In genomic region chr9:95506438-95506691, GRCh38 we compare ENCODE assay signal across 8 cellular contexts. TPM values are rescaled to one million over a fixed set of nuclear protein-coding genes. Genes with fewer than 3 reads are reported as not detected.
DNase-seq lines count a peak whose midpoint lies in the region; ATAC-seq and TF ChIP-seq lines count a peak whose summit lies in the region.

No MANE protein-coding gene starts in this region.

- H3K4me1 ChIP-seq in gastrocnemius medialis = peaks cover 27% of the 10 kb centered on the region in 2 donors

- peak; percentile 10 for ATAC-seq in left ventricle myocardium superior
- no peak for ATAC-seq in gastrocnemius medialis
- ATAC-seq in HG02884 (IDR thresholded peaks at IDR 0.05; ENCODE audit: unreplicated experiment) = no peak

- H3K4me1 Mint-ChIP-seq in IgD-negative memory B cell = peaks cover 24 to 39% (median 34%) of the 10 kb centered on the region in 3 donors
- H3K4me1 Mint-ChIP-seq in activated T-helper 1 cell treated with anti-CD3 and anti-CD28 coated beads, Interleukin-12 subunit alpha, Interleukin-12 subunit beta, Interleukin-2, Interleukin-4 antibody, amounts not matched to agents 30 ng/mL and 10 ng/mL and 1 ng/mL, durations not matched to agents 14 hours and 24 hours and 36 hours (ENCODE audit: low read depth) = peaks cover 38% of the 10 kb centered on the region

- H3K4me3 ChIP-seq in AG04449 (ENCODE audit: low read depth, low read length) (peak overlapping the region; percentile 86), GM12875 (ENCODE audit: low read depth, low read length) (peak overlapping the region; percentile 70), gastrocnemius medialis (peak overlapping the region; percentile 76 to 98 (median 87))

- no peaks in the 10 kb centered on the region for H3K36me3 Mint-ChIP-seq in IgD-negative memory B cell
- peaks cover 1% of the 10 kb centered on the region for H3K36me3 Mint-ChIP-seq in activated T-helper 1 cell treated with anti-CD3 and anti-CD28 coated beads, Interleukin-12 subunit alpha, Interleukin-12 subunit beta, Interleukin-2, Interleukin-4 antibody, amounts not matched to agents 30 ng/mL and 10 ng/mL and 1 ng/mL, durations not matched to agents 14 hours and 24 hours and 36 hours (ENCODE audit: low read depth)

- no peak for TF ChIP-seq POLR2A in gastrocnemius medialis (IDR thresholded peaks at IDR 0.05)

- H3K27me3 ChIP-seq in gastrocnemius medialis = no peaks in the 10 kb centered on the region

- H3K27me3 Mint-ChIP-seq in IgD-negative memory B cell = peaks cover 11% of the 10 kb centered on the region
- H3K27me3 Mint-ChIP-seq in activated T-helper 1 cell treated with anti-CD3 and anti-CD28 coated beads, Interleukin-12 subunit alpha, Interleukin-12 subunit beta, Interleukin-2, Interleukin-4 antibody, amounts not matched to agents 30 ng/mL and 10 ng/mL and 1 ng/mL, durations not matched to agents 14 hours and 24 hours and 36 hours (ENCODE audit: insufficient read depth) = peaks cover 56% of the 10 kb centered on the region

- H3K9me3 ChIP-seq in gastrocnemius medialis = no peaks in the 10 kb centered on the region

- CTCF ChIA-PET in AG04449 (lab: Yijun Ruan, JAX) = no interaction called here

- H3K4me3 Mint-ChIP-seq in IgD-negative memory B cell = peak overlapping the region; percentile 91 to 98 (median 96)
- H3K4me3 Mint-ChIP-seq in activated T-helper 1 cell treated with anti-CD3 and anti-CD28 coated beads, Interleukin-12 subunit alpha, Interleukin-12 subunit beta, Interleukin-2, Interleukin-4 antibody, amounts not matched to agents 30 ng/mL and 10 ng/mL and 1 ng/mL, durations not matched to agents 14 hours and 24 hours and 36 hours = peak overlapping the region; percentile 95

- intact Hi-C loops in activated T-helper 1 cell treated with anti-CD3 and anti-CD28 coated beads, Interleukin-12 subunit alpha, Interleukin-12 subunit beta, Interleukin-2, Interleukin-4 antibody, amounts not matched to agents 30 ng/mL and 10 ng/mL and 1 ng/mL, durations not matched to agents 14 hours and 24 hours and 36 hours (cut with micrococcal nuclease) = loop anchor here (5.0 to 10.0 kb wide), 3 partner anchors 322 to 779 kb away; partner anchors contain the start of gene AOPEP
- intact Hi-C loops in left ventricle myocardium superior (cut with micrococcal nuclease) = no loop called here
- intact Hi-C loops in gastrocnemius medialis (cut with DNase I; ENCODE audit: low total_unique reads) = loop anchor here (5.0 to 10.0 kb wide), 3 partner anchors 79 to 502 kb away; no protein-coding TSS in a partner anchor

- peak overlapping the region; percentile 84 to 96 (median 91) for H3K27ac ChIP-seq in gastrocnemius medialis

- no peaks in the 10 kb centered on the region for H3K9me3 Mint-ChIP-seq in IgD-negative memory B cell
- H3K9me3 Mint-ChIP-seq in activated T-helper 1 cell treated with anti-CD3 and anti-CD28 coated beads, Interleukin-12 subunit alpha, Interleukin-12 subunit beta, Interleukin-2, Interleukin-4 antibody, amounts not matched to agents 30 ng/mL and 10 ng/mL and 1 ng/mL, durations not matched to agents 14 hours and 24 hours and 36 hours = no peaks in the 10 kb centered on the region

- in situ Hi-C loops in gastrocnemius medialis (cut with MboI; ENCODE audit: low sequenced_read_pairs in 4 of 4) (loop anchor here (10.0 to 25.0 kb wide), 4 partner anchors 194 to 381 kb away; partner anchors contain the start of genes ERCC6L2 (in 2 of the 4) and FANCC (in 2 of the 4)), G401 (cut with HindIII; ENCODE audit: low sequenced_read_pairs) (no loop called here)

- DNase-seq in AG04449 (ENCODE audit: low read depth, low spot score) (no peak), left ventricle myocardium superior (no peak), gastrocnemius medialis (peak in 1 of 2 donors; percentile 28), G401 (ENCODE audit: low spot score) (no peak)
- DNase-seq in activated T-helper 1 cell treated with anti-CD3 and anti-CD28 coated beads, Interleukin-12 subunit alpha, Interleukin-12 subunit beta, Interleukin-2, Interleukin-4 antibody, amounts not matched to agents 30 ng/mL and 10 ng/mL and 1 ng/mL, durations not matched to agents 14 hours and 24 hours and 36 hours (ENCODE audit: low spot score) = no peak

- TF ChIP-seq CTCF in AG04449 (IDR thresholded peaks at IDR 0.05; ENCODE audit: insufficient read depth, low read length, missing control alignments) (no peak), GM12875 (IDR thresholded peaks at IDR 0.05; ENCODE audit: borderline replicate concordance, insufficient read depth, low read depth, low read length) (no peak), gastrocnemius medialis (IDR thresholded peaks at IDR 0.05 in 4 of 5, conservative IDR thresholded peaks at IDR 0.05 in 1 of 5) (no peak)

- H3K36me3 ChIP-seq in gastrocnemius medialis = no peaks in the 10 kb centered on the region

- peak overlapping the region; percentile 73 to 93 (median 91) for H3K27ac Mint-ChIP-seq in IgD-negative memory B cell
- H3K27ac Mint-ChIP-seq in activated T-helper 1 cell treated with anti-CD3 and anti-CD28 coated beads, Interleukin-12 subunit alpha, Interleukin-12 subunit beta, Interleukin-2, Interleukin-4 antibody, amounts not matched to agents 30 ng/mL and 10 ng/mL and 1 ng/mL, durations not matched to agents 14 hours and 24 hours and 36 hours = peak overlapping the region; percentile 74

- POLR2A ChIA-PET in AG04449 (lab: Yijun Ruan, JAX) = no interaction called here

RNA-seq across cellular contexts. Expression of gene PTCH1, which starts 10.4 kb away (rescaled TPM):
- polyA plus RNA-seq in IgD-negative memory B cell = 19.3 TPM
- 9.9 and 11.5 TPM in 2 replicates for total RNA-seq in activated T-helper 1 cell treated with anti-CD3 and anti-CD28 coated beads, Interleukin-12 subunit alpha, Interleukin-12 subunit beta, Interleukin-2, Interleukin-4 antibody, amounts not matched to agents 30 ng/mL and 10 ng/mL and 1 ng/mL, durations not matched to agents 14 hours and 24 hours and 36 hours
- total RNA-seq in left ventricle myocardium superior (10.4 TPM), gastrocnemius medialis (1 to 10 TPM; 4.2 to 6.9 (median 5.2) TPM)
- total RNA-seq in G401 (2014; rRNA removed; shearing (Covaris generic)) = 6.7 and 7.0 TPM in 2 replicates
